In the genomic region with DNA sequence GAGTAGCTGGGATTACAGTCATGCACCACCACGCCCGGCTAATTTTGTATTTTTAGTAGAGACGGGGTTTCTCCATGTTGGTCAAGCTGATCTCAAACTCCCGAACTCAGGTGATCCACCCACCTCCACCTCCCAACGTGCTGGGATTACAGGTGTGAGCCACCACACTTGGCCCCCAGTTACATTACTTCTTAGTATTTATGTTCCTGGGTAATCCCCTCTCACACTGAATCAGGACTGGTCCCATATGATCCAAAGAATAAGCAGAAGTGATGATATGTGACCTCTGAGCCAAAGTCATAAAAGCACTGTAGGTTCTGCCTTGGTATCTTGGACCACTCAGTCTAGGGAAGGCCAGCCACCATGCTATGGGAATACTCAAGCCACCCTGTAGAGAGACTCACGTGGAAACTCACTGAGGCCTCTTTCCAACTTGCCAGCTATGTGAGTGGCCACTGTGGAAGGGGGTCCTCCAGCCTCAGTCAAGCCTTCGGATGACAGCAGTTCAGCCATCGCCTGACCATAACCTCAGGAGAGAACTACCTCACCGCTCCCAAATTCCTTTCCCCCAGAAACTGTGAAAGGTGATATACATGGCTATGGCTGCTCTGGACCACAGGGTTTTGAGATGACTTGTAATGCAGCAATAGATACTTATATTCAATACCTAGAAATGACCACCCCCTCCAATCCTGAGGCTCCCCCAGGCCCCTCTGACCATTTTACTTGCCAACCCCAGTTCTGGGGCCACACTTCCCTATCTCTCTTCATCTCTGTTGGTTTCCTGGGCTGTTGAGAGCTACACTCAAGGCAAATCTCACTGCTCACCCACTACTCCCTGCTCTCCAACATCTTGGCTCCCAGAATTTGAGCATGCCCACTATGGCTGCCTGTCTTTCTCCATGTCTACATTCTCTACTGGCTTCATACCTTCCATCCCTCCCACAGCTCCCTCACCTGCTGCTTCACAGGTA, we compare ENCODE assay signal across 5 cellular contexts.
"Had no signal": no experiment of that assay in that cellular context is flagged by ENCODE, and none has a peak within 500 bp of the region (broad histone marks: within the 10 kb centered on the region; RNA-seq: fewer than 3 reads in every experiment).

No MANE protein-coding gene starts in this region.

- DNase-seq: H9, HCEC 1CT had no signal

- ATAC-seq: GM23338, HepG2 had no signal

- H3K4me1 Mint-ChIP-seq: IgD-negative memory B cell had no signal

- H3K4me3 Mint-ChIP-seq: GM23338, H9, IgD-negative memory B cell had no signal

- H3K27ac Mint-ChIP-seq: GM23338, H9, IgD-negative memory B cell had no signal

- H3K36me3 Mint-ChIP-seq: IgD-negative memory B cell had no signal
